36 cellular contexts compared by ENCODE assay signal in genomic region chr17:7166873-7167272, GRCh38. TPM values are rescaled to one million over a fixed set of nuclear protein-coding genes. Genes with fewer than 3 reads are reported as not detected.
"Had no signal": no experiment of that assay in that cellular context is flagged by ENCODE, and none has a peak within 500 bp of the region (broad histone marks: within the 10 kb centered on the region; RNA-seq: fewer than 3 reads in every experiment).

No MANE protein-coding gene starts in this region.

- H3K4me1 ChIP-seq: adrenal gland, ascending aorta had no signal

- FAIRE-seq: bronchial epithelial cell, TTC549 had no signal

- ATAC-seq: activated CD4-positive, alpha-beta T cell treated with anti-CD3 and anti-CD28 coated beads for 36 hours; activated CD4-positive, CD25-positive, alpha-beta regulatory T cell treated with anti-CD3 and anti-CD28 coated beads, Interleukin-2, amount 50 U/mL, for 24 hours; activated CD8-positive, alpha-beta memory T cell treated with anti-CD3 and anti-CD28 coated beads, Interleukin-2, amount 10 ng/mL, durations not matched to agents 7 days and 5 days; activated CD8-positive, alpha-beta T cell treated with anti-CD3 and anti-CD28 coated beads, Interleukin-2, amount 10 ng/mL, durations not matched to agents 7 days and 5 days; activated naive CD4-positive, alpha-beta T cell treated with anti-CD3 and anti-CD28 coated beads, Interleukin-2, amount 50 U/mL, for 72 hours; WTC11 had no signal

- H3K27me3 ChIP-seq: adrenal gland, ascending aorta, cardiac muscle cell had no signal

- H3K9me3 ChIP-seq: adrenal gland, ascending aorta had no signal

- DNase-seq: activated CD4-positive, alpha-beta memory T cell treated with anti-CD3 and anti-CD28 coated beads, Interleukin-2, amount 10 ng/mL, durations not matched to agents 7 days and 5 days; activated CD4-positive, alpha-beta T cell treated with anti-CD3 and anti-CD28 coated beads for 1 hour; activated CD4-positive, alpha-beta T cell treated with anti-CD3 and anti-CD28 coated beads for 36 hours; activated CD4-positive, alpha-beta T cell treated with anti-CD3 and anti-CD28 coated beads for 48 hours; activated CD4-positive, alpha-beta T cell treated with anti-CD3 and anti-CD28 coated beads, Interleukin-2, amount 10 ng/mL, durations not matched to agents 7 days and 5 days; activated CD4-positive, alpha-beta T cell treated with anti-CD3 and anti-CD28 coated beads, Interleukin-2, amount 50 U/mL, for 48 hours; activated CD4-positive, CD25-positive, alpha-beta regulatory T cell; activated CD8-positive, alpha-beta memory T cell treated with anti-CD3 and anti-CD28 coated beads for 24 hours; activated CD8-positive, alpha-beta memory T cell treated with anti-CD3 and anti-CD28 coated beads, Interleukin-2, amount 10 ng/mL, durations not matched to agents 7 days and 5 days; activated CD8-positive, alpha-beta memory T cell treated with anti-CD3 and anti-CD28 coated beads, Interleukin-2, amount 50 U/mL, for 48 hours; activated CD8-positive, alpha-beta T cell treated with anti-CD3 and anti-CD28 coated beads, Interleukin-2, amount 10 ng/mL, durations not matched to agents 7 days and 5 days; activated effector memory CD4-positive, alpha-beta T cell treated with Interleukin-2 at 50 U/mL for 16 hours; activated gamma-delta T cell; activated naive CD4-positive, alpha-beta T cell; activated naive CD4-positive, alpha-beta T cell treated with anti-CD3 and anti-CD28 coated beads for 36 hours; activated naive CD4-positive, alpha-beta T cell treated with anti-CD3 and anti-CD28 coated beads, Interleukin-2, amount 50 U/mL, for 16 hours; activated naive CD8-positive, alpha-beta T cell treated with anti-CD3 and anti-CD28 coated beads for 36 hours; activated T-cell treated with anti-CD3 and anti-CD28 coated beads, Interleukin-2, amount 50 U/mL, for 24 hours; activated T-cell treated with anti-CD3 and anti-CD28 coated beads, Interleukin-2, amount 50 U/mL, for 48 hours; adrenal gland; amniotic stem cell; caudate nucleus; cerebellar nuclear complex; T-helper 1 cell; T-helper 2 cell; T-helper 9 cell; WERI-Rb-1 had no signal

- H3K4me3 ChIP-seq: adrenal gland, ascending aorta, cardiac muscle cell had no signal

- H3K27ac ChIP-seq: adrenal gland, ascending aorta, cardiac muscle cell, WERI-Rb-1 had no signal

- H3K36me3 ChIP-seq: adrenal gland, ascending aorta, cardiac muscle cell had no signal

RNA-seq across cellular contexts. Expression of gene ASGR2, which starts 52.3 kb away (rescaled TPM):
- total RNA-seq: activated CD4-positive, alpha-beta memory T cell treated with anti-CD3 and anti-CD28 coated beads, Interleukin-2, amount 10 ng/mL, durations not matched to agents 7 days and 5 days; activated CD4-positive, alpha-beta T cell treated with anti-CD3 and anti-CD28 coated beads for 36 hours; activated CD4-positive, alpha-beta T cell treated with anti-CD3 and anti-CD28 coated beads, Interleukin-2, amount 10 ng/mL, durations not matched to agents 7 days and 5 days; activated CD8-positive, alpha-beta memory T cell treated with anti-CD3 and anti-CD28 coated beads, Interleukin-2, amount 10 ng/mL, durations not matched to agents 7 days and 5 days; activated CD8-positive, alpha-beta T cell treated with anti-CD3 and anti-CD28 coated beads, Interleukin-2, amount 10 ng/mL, durations not matched to agents 7 days and 5 days; activated naive CD4-positive, alpha-beta T cell treated with anti-CD3 and anti-CD28 coated beads for 36 hours; activated naive CD4-positive, alpha-beta T cell treated with anti-CD3 and anti-CD28 coated beads, Interleukin-2, amount 50 U/mL, for 72 hours; activated naive CD8-positive, alpha-beta T cell treated with anti-CD3 and anti-CD28 coated beads for 36 hours; activated T-helper 2 cell treated with anti-CD3 and anti-CD28 coated beads, Interferon-gamma antibody, Interleukin-2, Interleukin-4, amounts not matched to agents 10 μg/mL and 5 μg/mL and 100 μg/mL, durations not matched to agents 14 hours and 24 hours and 36 hours; ascending aorta; bronchial epithelial cell; cardiac muscle cell; chondrocyte had no signal
